In genomic region chr22:22593250-22593649, GRCh38 we compare ENCODE assay signal across 10 cellular contexts. TPM values are rescaled to one million over a fixed set of nuclear protein-coding genes. Genes with fewer than 3 reads are reported as not detected.
"Had no signal": no experiment of that assay in that cellular context is flagged by ENCODE, and none has a peak within 500 bp of the region (broad histone marks: within the 10 kb centered on the region; RNA-seq: fewer than 3 reads in every experiment).

No MANE protein-coding gene starts in this region.

- H3K9ac ChIP-seq: GM23248 had no signal

- H2AFZ ChIP-seq: GM23248 had no signal

- H3K9me3 ChIP-seq: HAP-1 had no signal

- H3K4me3 ChIP-seq: GM23248, HAP-1 had no signal

- H3K36me3 ChIP-seq: HAP-1 had no signal

- H3K27ac ChIP-seq: GM23248, HL-60 had no signal

- H3K4me1 ChIP-seq: HAP-1 had no signal

- DNase-seq: GOT3 had no signal

RNA-seq across cellular contexts. Expression of gene PRAME, which starts 34.2 kb away (rescaled TPM):
- total RNA-seq: GM23248, H7, HFFc6 had no signal
- polyA plus RNA-seq: GM23248, IgD-negative memory B cell had no signal

RNA-seq across cellular contexts. Expression of gene GGTLC2, which starts 51.2 kb away (rescaled TPM):
- total RNA-seq: GM23248, H4, H7, HepG2, HFFc6, HT1080 had no signal
- polyA plus RNA-seq: GM23248, HepG2, IgD-negative memory B cell had no signal
